ENCODE assay signal across 8 cellular contexts in the genomic region with DNA sequence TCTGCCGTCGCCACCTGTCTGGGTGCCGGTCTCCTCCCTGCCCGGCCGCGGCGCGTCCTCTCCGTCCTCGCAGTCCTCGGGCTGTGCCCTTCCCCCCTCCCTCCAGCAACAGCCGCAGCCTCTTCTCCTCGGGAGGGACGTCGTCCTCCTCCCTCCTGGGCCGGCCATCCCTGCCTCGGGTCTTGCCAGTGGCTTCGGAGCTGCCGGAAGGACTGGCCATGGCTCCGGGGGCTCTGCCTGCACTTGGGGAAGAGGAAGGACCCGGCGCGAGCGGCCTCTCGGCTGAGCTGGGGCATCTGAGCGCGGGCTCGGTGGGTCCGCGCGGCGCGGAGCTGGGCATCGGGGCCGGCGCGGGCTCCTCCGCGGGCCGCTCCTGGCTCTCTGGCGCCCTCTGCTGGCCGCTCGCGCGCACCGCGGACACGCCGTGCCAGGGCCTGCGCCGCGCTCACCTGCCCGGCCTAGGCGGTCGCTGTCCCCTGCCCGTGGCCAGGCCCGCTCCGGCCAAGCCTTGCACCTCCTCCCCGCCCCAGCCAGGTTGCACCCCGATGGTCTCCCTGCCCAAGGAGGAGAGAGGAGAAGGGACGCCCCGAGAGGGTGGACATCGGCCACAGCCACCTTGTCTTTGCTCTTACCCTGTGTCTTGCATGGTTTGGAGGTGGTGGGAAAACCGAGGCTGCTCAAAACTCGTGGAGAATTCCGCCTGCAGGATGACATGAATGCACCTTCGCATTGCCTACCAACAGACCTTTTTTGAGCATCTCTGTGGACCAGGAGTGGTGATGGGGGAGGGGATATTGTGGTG.
DNase-seq lines count a peak whose midpoint lies in the region; ATAC-seq and TF ChIP-seq lines count a peak whose summit lies in the region.
"Not testable (repeated sequence)": the region's sequence is repeated elsewhere in the genome, so short reads cannot be mapped to it uniquely, and the experiment has no call there.

No MANE protein-coding gene starts in this region.

- H3K27ac ChIP-seq in endodermal cell (ENCODE audit: low read depth, low read length); tibial artery: not testable (repeated sequence)

- H3K4me3 ChIP-seq in Jurkat, Clone E6-1 (ENCODE audit: low read length), result peak overlapping the region; percentile 13; the same call in 1 of the 2 replicates
- not testable (repeated sequence) for H3K4me3 ChIP-seq in endodermal cell (ENCODE audit: low read length)
- peak overlapping the region; percentile 46 to 58 for H3K4me3 ChIP-seq in tibial artery

- TF ChIP-seq CTCF in endodermal cell (conservative IDR thresholded peaks at IDR 0.05) (peak; percentile 93), tibial artery (IDR thresholded peaks at IDR 0.05) (peak; percentile 71 to 87)

- not testable (repeated sequence) for H3K9me3 ChIP-seq in endodermal cell (ENCODE audit: control insufficient read depth, low read length); tibial artery

- ATAC-seq in sciatic nerve, result not testable (repeated sequence)

- whole genome bisulfite sequencing in endodermal cell (ENCODE audit: insufficient coverage in 1 of 2, insufficient read length in 1 of 2), 2 experiments, result 0 to 7% methylated on average over 3 to 66 of the region's 67 CpGs

- not testable (repeated sequence) for H3K27ac Mint-ChIP-seq in endodermal cell

- H3K4me1 Mint-ChIP-seq in endodermal cell, result peaks cover 12% of the 10 kb centered on the region

- H3K36me3 ChIP-seq in endodermal cell (ENCODE audit: control insufficient read depth, insufficient read depth, low read length); tibial artery: not testable (repeated sequence)

- not testable (repeated sequence) for H3K4me1 ChIP-seq in endodermal cell (ENCODE audit: control insufficient read depth, insufficient read depth, low read length)
- H3K4me1 ChIP-seq in tibial artery, result peaks cover 0 to 13% (median 6%) of the 10 kb centered on the region in 4 donors

- H3K27me3 ChIP-seq in endodermal cell (ENCODE audit: control insufficient read depth, insufficient read depth, low read length, poor library complexity, severe bottlenecking), result peaks cover 23% of the 10 kb centered on the region
- peaks cover 0 to 29% of the 10 kb centered on the region in 2 donors for H3K27me3 ChIP-seq in tibial artery

- peak overlapping the region; percentile 58 for H3K4me3 Mint-ChIP-seq in endodermal cell

- not testable (repeated sequence) for H3K36me3 Mint-ChIP-seq in endodermal cell (ENCODE audit: low read depth)

- H3K9ac ChIP-seq in endodermal cell (ENCODE audit: extremely low read depth, low read length, poor library complexity, severe bottlenecking), result not testable (repeated sequence)

- H3K9me3 Mint-ChIP-seq in endodermal cell, result not testable (repeated sequence)

- intact Hi-C loops in sciatic nerve (cut with DNase I), result not testable (repeated sequence)
- intact Hi-C loops in tibial artery (cut with DNase I; ENCODE audit: low total_unique reads), result loop anchor here (10.0 kb wide), 2 partner anchors 155 to 285 kb away; no protein-coding TSS in a partner anchor

- H3K27me3 Mint-ChIP-seq in endodermal cell (ENCODE audit: insufficient read depth), result peaks cover 69% of the 10 kb centered on the region

- DNase-seq in Daoy (ENCODE audit: low read depth) (peak; percentile 17), T1000 (lab: John Stamatoyannopoulos, UW) (peak; percentile 77), endodermal cell (peak; percentile 85), left kidney (ENCODE audit: low read depth, low spot score) (peak; percentile 71), sciatic nerve (ENCODE audit: low spot score) (peak; percentile 71), tibial artery (peak in 1 of 2 donors; percentile 68)
- DNase-seq in Jurkat, Clone E6-1 (ENCODE audit: low read depth, low spot score), result not testable (repeated sequence)
- peak; percentile 2 to 19 (median 12) for DNase-seq in activated naive CD4-positive, alpha-beta T cell (lab: John Stamatoyannopoulos, UW)
